ENCODE assay signal across 18 cellular contexts in genomic region chr4:37531156-37531555, GRCh38.
"Had no signal": no experiment of that assay in that cellular context is flagged by ENCODE, and none has a peak within 500 bp of the region (broad histone marks: within the 10 kb centered on the region; RNA-seq: fewer than 3 reads in every experiment).

No MANE protein-coding gene starts in this region.

- H3K27me3 Mint-ChIP-seq: activated CD4-positive, alpha-beta memory T cell treated with anti-CD3 and anti-CD28 coated beads, Interleukin-2, amount 10 ng/mL, durations not matched to agents 7 days and 5 days; activated CD4-positive, alpha-beta T cell treated with anti-CD3 and anti-CD28 coated beads, Interleukin-2, amount 10 ng/mL, durations not matched to agents 7 days and 5 days; activated naive CD8-positive, alpha-beta T cell treated with anti-CD3 and anti-CD28 coated beads for 36 hours; activated T-helper 17 cell treated with anti-CD3 and anti-CD28 coated beads, Interleukin-2, amount 50 U/mL, for 72 hours had no signal

- H3K27ac Mint-ChIP-seq: activated CD4-positive, alpha-beta memory T cell treated with anti-CD3 and anti-CD28 coated beads, Interleukin-2, amount 10 ng/mL, durations not matched to agents 7 days and 5 days; activated CD4-positive, alpha-beta T cell treated with anti-CD3 and anti-CD28 coated beads, Interleukin-2, amount 10 ng/mL, durations not matched to agents 7 days and 5 days; activated naive CD4-positive, alpha-beta T cell treated with anti-CD3 and anti-CD28 coated beads for 36 hours; activated naive CD8-positive, alpha-beta T cell treated with anti-CD3 and anti-CD28 coated beads for 36 hours; activated T-helper 17 cell treated with anti-CD3 and anti-CD28 coated beads, Interleukin-2, amount 50 U/mL, for 72 hours; T-helper 1 cell treated with Interleukin-12 subunit alpha and Interleukin-12 subunit beta and Interleukin-4 antibody, amounts not matched to agents 30 μg/mL and 1 μg/mL, for 36 hours had no signal

- H3K4me1 Mint-ChIP-seq: activated CD4-positive, alpha-beta memory T cell treated with anti-CD3 and anti-CD28 coated beads, Interleukin-2, amount 10 ng/mL, durations not matched to agents 7 days and 5 days; activated CD4-positive, alpha-beta T cell treated with anti-CD3 and anti-CD28 coated beads, Interleukin-2, amount 10 ng/mL, durations not matched to agents 7 days and 5 days; activated naive CD8-positive, alpha-beta T cell treated with anti-CD3 and anti-CD28 coated beads for 36 hours; activated T-helper 17 cell treated with anti-CD3 and anti-CD28 coated beads, Interleukin-2, amount 50 U/mL, for 72 hours had no signal

- H3K36me3 Mint-ChIP-seq: activated naive CD8-positive, alpha-beta T cell treated with anti-CD3 and anti-CD28 coated beads for 36 hours had no signal

- DNase-seq: activated CD4-positive, alpha-beta memory T cell treated with anti-CD3 and anti-CD28 coated beads, Interleukin-2, amount 10 ng/mL, durations not matched to agents 7 days and 5 days; activated CD4-positive, alpha-beta T cell treated with anti-CD3 and anti-CD28 coated beads, Interleukin-2, amount 10 ng/mL, durations not matched to agents 7 days and 5 days; activated CD4-positive, CD25-positive, alpha-beta regulatory T cell; activated gamma-delta T cell; activated naive CD4-positive, alpha-beta T cell treated with anti-CD3 and anti-CD28 coated beads for 36 hours; activated naive CD8-positive, alpha-beta T cell treated with anti-CD3 and anti-CD28 coated beads for 36 hours; activated T-cell treated with anti-CD3 and anti-CD28 coated beads for 4 hours; activated T-cell treated with anti-CD3 and anti-CD28 coated beads, Interleukin-2, amount 50 U/mL, for 48 hours; brain microvascular endothelial cell; MM.1S; NCI-H1105; NCI-H1436; NCI-H1694 treated with DMSO at 0.1 percent for 48 hours; NCI-H2029 treated with DMSO at 0.1 percent for 48 hours; NCI-H524; SHP77 treated with DMSO at 0.1 percent for 48 hours had no signal

- H3K9me3 Mint-ChIP-seq: activated CD4-positive, alpha-beta memory T cell treated with anti-CD3 and anti-CD28 coated beads, Interleukin-2, amount 10 ng/mL, durations not matched to agents 7 days and 5 days; activated CD4-positive, alpha-beta T cell treated with anti-CD3 and anti-CD28 coated beads, Interleukin-2, amount 10 ng/mL, durations not matched to agents 7 days and 5 days; activated naive CD4-positive, alpha-beta T cell treated with anti-CD3 and anti-CD28 coated beads for 36 hours; activated naive CD8-positive, alpha-beta T cell treated with anti-CD3 and anti-CD28 coated beads for 36 hours; activated T-helper 17 cell treated with anti-CD3 and anti-CD28 coated beads, Interleukin-2, amount 50 U/mL, for 72 hours; T-helper 1 cell treated with Interleukin-12 subunit alpha and Interleukin-12 subunit beta and Interleukin-4 antibody, amounts not matched to agents 30 μg/mL and 1 μg/mL, for 36 hours had no signal

- H3K4me3 Mint-ChIP-seq: activated CD4-positive, alpha-beta memory T cell treated with anti-CD3 and anti-CD28 coated beads, Interleukin-2, amount 10 ng/mL, durations not matched to agents 7 days and 5 days; activated CD4-positive, alpha-beta T cell treated with anti-CD3 and anti-CD28 coated beads, Interleukin-2, amount 10 ng/mL, durations not matched to agents 7 days and 5 days; activated naive CD4-positive, alpha-beta T cell treated with anti-CD3 and anti-CD28 coated beads for 36 hours; activated naive CD8-positive, alpha-beta T cell treated with anti-CD3 and anti-CD28 coated beads for 36 hours; activated T-helper 17 cell treated with anti-CD3 and anti-CD28 coated beads, Interleukin-2, amount 50 U/mL, for 72 hours; T-helper 1 cell treated with Interleukin-12 subunit alpha and Interleukin-12 subunit beta and Interleukin-4 antibody, amounts not matched to agents 30 μg/mL and 1 μg/mL, for 36 hours had no signal
